Comparison of ENCODE assay signal across 6 cellular contexts in the genomic region with DNA sequence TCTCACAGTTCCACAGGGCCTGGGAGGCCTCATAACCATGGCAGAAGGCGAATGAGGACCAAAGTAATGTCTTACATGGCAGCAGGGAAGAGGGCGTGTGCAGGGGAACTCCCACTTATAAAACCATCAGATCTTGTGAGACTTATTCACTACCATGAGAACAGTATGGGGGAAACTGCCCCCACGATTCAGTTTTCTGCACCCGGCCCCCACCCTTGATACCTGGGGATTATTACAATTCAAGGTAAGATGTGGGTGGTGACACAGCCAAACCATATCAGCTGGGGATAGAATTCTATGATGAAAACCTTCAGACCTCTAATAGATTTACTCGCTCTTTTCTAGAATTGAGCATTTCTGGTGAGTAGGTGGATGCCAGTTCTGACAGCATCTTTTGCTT. TPM values are rescaled to one million over a fixed set of nuclear protein-coding genes. Genes with fewer than 3 reads are reported as not detected.
"Had no signal": no experiment of that assay in that cellular context is flagged by ENCODE, and none has a peak within 500 bp of the region (broad histone marks: within the 10 kb centered on the region; RNA-seq: fewer than 3 reads in every experiment).

No MANE protein-coding gene starts in this region.

RNA-seq across cellular contexts. Expression of a gene that starts 6.8 kb away (rescaled TPM):
- total RNA-seq: temporal lobe, testis, thoracic aorta, upper lobe of right lung, ureter, urinary bladder had no signal
